Comparison of ENCODE assay signal across 19 cellular contexts in the genomic region with DNA sequence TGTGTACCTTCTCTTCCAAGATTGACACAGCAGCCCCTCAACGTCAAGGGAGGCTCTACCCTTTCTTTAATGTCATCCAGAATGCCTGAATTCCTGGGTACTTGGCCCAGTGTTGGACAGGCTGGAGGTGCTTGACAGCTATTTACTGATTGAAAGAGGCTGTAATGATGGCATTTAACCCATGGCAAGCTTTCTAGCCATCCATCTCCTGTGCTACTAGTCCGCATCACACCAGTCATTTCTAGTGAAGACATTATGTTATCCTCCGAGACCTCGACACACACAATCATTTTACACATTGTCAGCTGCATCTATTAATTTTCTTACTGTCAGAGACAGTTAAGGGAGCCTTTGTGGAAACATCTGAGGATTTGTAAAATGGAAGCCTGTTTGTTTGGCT.
DNase-seq lines count a peak whose midpoint lies in the region; ATAC-seq and TF ChIP-seq lines count a peak whose summit lies in the region.
"Had no signal": no experiment of that assay in that cellular context is flagged by ENCODE, and none has a peak within 500 bp of the region (broad histone marks: within the 10 kb centered on the region; RNA-seq: fewer than 3 reads in every experiment).

No MANE protein-coding gene starts in this region.

- no peaks in the 10 kb centered on the region for H3K36me3 Mint-ChIP-seq in endodermal cell (ENCODE audit: low read depth)
- H3K36me3 Mint-ChIP-seq in type B pancreatic cell: no peaks in the 10 kb centered on the region
- H3K36me3 Mint-ChIP-seq: CD8-positive, alpha-beta T cell had no signal

- H3K27ac ChIP-seq in VCaP: peak overlapping the region; percentile 64
- H3K27ac ChIP-seq in endodermal cell (ENCODE audit: low read depth, low read length): no peak overlapping the region
- H3K27ac ChIP-seq: 22Rv1; A549; BLaER1 treated with 17β-estradiol and CSF1 and Interleukin-3, amounts not matched to agents 10 nM and 100 nM; C4-2B had no signal

- no peaks in the 10 kb centered on the region for H3K4me1 Mint-ChIP-seq in endodermal cell
- no peaks in the 10 kb centered on the region for H3K4me1 Mint-ChIP-seq in type B pancreatic cell (ENCODE audit: unreplicated experiment)
- H3K4me1 Mint-ChIP-seq: B cell had no signal

- TF ChIP-seq CTCF in VCaP (conservative IDR thresholded peaks at IDR 0.05) (no peak), endodermal cell (conservative IDR thresholded peaks at IDR 0.05) (no peak), type B pancreatic cell (conservative IDR thresholded peaks at IDR 0.05) (no peak)

- WGBS in endodermal cell (ENCODE audit: insufficient coverage in 1 of 2, insufficient read length in 1 of 2), 2 experiments: 86 to 91% methylated on average over 2 to 4 of the region's 4 CpGs

- H3K4me3 ChIP-seq in endodermal cell (ENCODE audit: low read length): no peak overlapping the region
- H3K4me3 ChIP-seq: A549; BLaER1 treated with 17β-estradiol and CSF1 and Interleukin-3, amounts not matched to agents 10 nM and 100 nM had no signal

- no peak for ATAC-seq in HG03432 (IDR thresholded peaks at IDR 0.05; ENCODE audit: unreplicated experiment)
- ATAC-seq: A549; CD8-positive, alpha-beta T cell had no signal

- no peaks in the 10 kb centered on the region for H3K9me3 ChIP-seq in endodermal cell (ENCODE audit: control insufficient read depth, low read length)
- H3K9me3 ChIP-seq: A549, Caco-2 had no signal

- H3K27me3 Mint-ChIP-seq in endodermal cell (ENCODE audit: insufficient read depth): peaks cover 13% of the 10 kb centered on the region
- H3K27me3 Mint-ChIP-seq in type B pancreatic cell: peaks cover 43% of the 10 kb centered on the region

- no peaks in the 10 kb centered on the region for H3K9me3 Mint-ChIP-seq in endodermal cell
- no peaks in the 10 kb centered on the region for H3K9me3 Mint-ChIP-seq in type B pancreatic cell
- H3K9me3 Mint-ChIP-seq: CD4-positive, alpha-beta T cell; CD8-positive, alpha-beta T cell had no signal

- H3K4me3 Mint-ChIP-seq in endodermal cell (no peak overlapping the region), type B pancreatic cell (no peak overlapping the region)
- H3K4me3 Mint-ChIP-seq: B cell; CD4-positive, alpha-beta T cell; CD8-positive, alpha-beta T cell had no signal

- peak; percentile 4 for DNase-seq in NCI-H2227 (lab: John Stamatoyannopoulos, UW; ENCODE audit: unreplicated experiment)
- DNase-seq in NCI-H2227 treated with DMSO at 0.1 percent for 48 hours (lab: John Stamatoyannopoulos, UW): no peak
- DNase-seq in endodermal cell: peak; percentile 16
- peak; percentile 11 for DNase-seq in type B pancreatic cell (ENCODE audit: extremely low spot score, unreplicated experiment)
- no peak for DNase-seq in NCI-H1092 treated with DMSO at 0.1 percent for 48 hours (lab: John Stamatoyannopoulos, UW)
- DNase-seq: AML-193; Caco-2; Calu3; CD4-positive, alpha-beta T cell; CD8-positive, alpha-beta T cell; DMS79 treated with DMSO at 0.1 percent for 48 hours; GF-D8 had no signal

- H3K4me1 ChIP-seq in endodermal cell (ENCODE audit: control insufficient read depth, insufficient read depth, low read length): no peaks in the 10 kb centered on the region
- H3K4me1 ChIP-seq: A549 had no signal

- H3K9ac ChIP-seq in endodermal cell (ENCODE audit: extremely low read depth, low read length, poor library complexity, severe bottlenecking): no peak overlapping the region
- H3K9ac ChIP-seq: BLaER1 treated with 17β-estradiol and CSF1 and Interleukin-3, amounts not matched to agents 10 nM and 100 nM had no signal

- no peaks in the 10 kb centered on the region for H3K36me3 ChIP-seq in endodermal cell (ENCODE audit: control insufficient read depth, insufficient read depth, low read length)
- H3K36me3 ChIP-seq: BLaER1 treated with 17β-estradiol and CSF1 and Interleukin-3, amounts not matched to agents 10 nM and 100 nM had no signal

- H3K27ac Mint-ChIP-seq in endodermal cell: no peak overlapping the region
- no peak overlapping the region for H3K27ac Mint-ChIP-seq in type B pancreatic cell
- H3K27ac Mint-ChIP-seq: B cell; CD4-positive, alpha-beta T cell; CD8-positive, alpha-beta T cell had no signal

- H3K27me3 ChIP-seq in endodermal cell (ENCODE audit: control insufficient read depth, insufficient read depth, low read length, poor library complexity, severe bottlenecking): peaks cover 33% of the 10 kb centered on the region
- H3K27me3 ChIP-seq: BLaER1 treated with 17β-estradiol and CSF1 and Interleukin-3, amounts not matched to agents 10 nM and 100 nM had no signal

Comparison
In these comparisons a context has a peak if more than half of its experiments do, and no peak if none do; other contexts are left out.
1. DNase-seq: peak in NCI-H2227 (single experiment), endodermal cell (single experiment) and type B pancreatic cell (single experiment); none in NCI-H2227 treated with DMSO at 0.1 percent for 48 hours (single experiment) and NCI-H1092 treated with DMSO at 0.1 percent for 48 hours (single experiment).